In the genomic region with DNA sequence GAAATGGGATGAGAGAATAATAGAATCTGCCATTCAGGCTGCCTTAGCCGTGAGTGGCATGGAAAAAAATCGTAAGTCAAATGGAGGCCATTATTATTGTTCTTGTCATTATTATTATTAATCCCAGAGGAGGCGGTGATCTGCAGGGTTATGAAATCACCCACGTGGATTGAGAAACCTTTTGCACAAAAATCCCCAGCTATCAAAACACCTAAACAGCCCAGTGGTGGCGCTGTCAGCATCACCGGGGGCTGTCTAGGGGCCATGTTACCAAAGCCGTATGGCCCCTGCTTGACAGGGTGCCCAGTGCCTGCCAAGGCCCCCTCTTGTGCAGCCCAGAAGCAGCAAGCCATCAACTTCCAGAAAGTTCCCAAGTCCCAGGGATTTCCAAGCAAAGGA, we compare ENCODE assay signal across 23 cellular contexts. TPM values are rescaled to one million over a fixed set of nuclear protein-coding genes. Genes with fewer than 3 reads are reported as not detected.
DNase-seq lines count a peak whose midpoint lies in the region; TF ChIP-seq lines count a peak whose summit lies in the region.
"Had no signal": no experiment of that assay in that cellular context is flagged by ENCODE, and none has a peak within 500 bp of the region (broad histone marks: within the 10 kb centered on the region; RNA-seq: fewer than 3 reads in every experiment).

No MANE protein-coding gene starts in this region.

- no peak overlapping the region for H3K4me3 Mint-ChIP-seq in type B pancreatic cell
- H3K4me3 Mint-ChIP-seq: activated CD8-positive, alpha-beta T cell treated with anti-CD3 and anti-CD28 coated beads, Interleukin-2, amount 10 ng/mL, durations not matched to agents 7 days and 5 days; activated naive CD8-positive, alpha-beta T cell; activated T-cell treated with anti-CD3 and anti-CD28 coated beads, Interleukin-2, amount 50 U/mL, for 72 hours; mesothelial cell of epicardium; neural crest cell; stimulated activated naive CD8-positive, alpha-beta T cell treated with anti-CD3 and anti-CD28 coated beads, Interleukin-15, amount 100 ng/mL, for 72 hours; T-helper 17 cell had no signal

- intact Hi-C loops in spleen (cut with DNase I; ENCODE audit: low total_unique reads) = no loop called here

- no peak overlapping the region for H3K4me2 ChIP-seq in GM23248 (ENCODE audit: unreplicated experiment)

- H2AFZ ChIP-seq in GM23248 = no peak overlapping the region

- no peaks in the 10 kb centered on the region for H3K36me3 ChIP-seq in GM23248 (ENCODE audit: low read depth)
- H3K36me3 ChIP-seq in spleen = no peaks in the 10 kb centered on the region

- POLR2A ChIA-PET in RWPE1 (lab: Yijun Ruan, JAX; ENCODE audit: low non-redundant PET) = no interaction called here

- no peaks in the 10 kb centered on the region for H3K79me2 ChIP-seq in GM23248 (ENCODE audit: insufficient read depth)

- in situ Hi-C loops in GM23248 (cut with MboI) = no loop called here

- peak; percentile 15 for DNase-seq in GM23248
- DNase-seq in RWPE1 (ENCODE audit: low spot score) = no peak
- DNase-seq in epithelial cell of proximal tubule (ENCODE audit: low read depth) = no peak
- no peak for DNase-seq in type B pancreatic cell (ENCODE audit: extremely low spot score, unreplicated experiment)
- DNase-seq in spleen = no peak
- no peak for DNase-seq in C1 segment of cervical spinal cord (lab: John Stamatoyannopoulos, UW)
- no peak for DNase-seq in AG20443 (ENCODE audit: low spot score)
- DNase-seq: activated CD8-positive, alpha-beta T cell treated with anti-CD3 and anti-CD28 coated beads, Interleukin-2, amount 10 ng/mL, durations not matched to agents 7 days and 5 days; activated T-cell treated with anti-CD3 and anti-CD28 coated beads, Interleukin-2, amount 50 U/mL, for 72 hours; caudate nucleus; effector memory CD4-positive, alpha-beta T cell; NCI-H510A treated with DMSO at 0.1 percent for 48 hours; SHP77; stimulated activated naive CD8-positive, alpha-beta T cell treated with anti-CD3 and anti-CD28 coated beads, Interleukin-15, amount 100 ng/mL, for 72 hours; T-helper 17 cell had no signal

- H3K27ac ChIP-seq in 22Rv1 (no peak overlapping the region), GM23248 (no peak overlapping the region), RWPE1 (no peak overlapping the region), spleen (no peak overlapping the region)

- no peaks in the 10 kb centered on the region for H3F3A ChIP-seq in GM23248 (ENCODE audit: insufficient read depth)

- CTCF ChIA-PET in RWPE1 (lab: Yijun Ruan, JAX) = no interaction called here

- H4K20me1 ChIP-seq in GM23248 (ENCODE audit: insufficient read depth) = no peaks in the 10 kb centered on the region

- H3K27me3 Mint-ChIP-seq in type B pancreatic cell = no peaks in the 10 kb centered on the region
- H3K27me3 Mint-ChIP-seq: stimulated activated naive CD8-positive, alpha-beta T cell treated with anti-CD3 and anti-CD28 coated beads, Interleukin-15, amount 100 ng/mL, for 72 hours had no signal

- no peak overlapping the region for H3K4me3 ChIP-seq in GM23248
- no peak overlapping the region for H3K4me3 ChIP-seq in epithelial cell of proximal tubule (ENCODE audit: low read depth, low read length)
- no peak overlapping the region for H3K4me3 ChIP-seq in spleen

- H3K4me1 ChIP-seq in GM23248 (ENCODE audit: insufficient read depth) = no peaks in the 10 kb centered on the region
- H3K4me1 ChIP-seq in spleen = no peaks in the 10 kb centered on the region
- H3K4me1 ChIP-seq: Caco-2 had no signal

- H3K9me3 ChIP-seq in GM23248 (ENCODE audit: low read depth) (no peaks in the 10 kb centered on the region), spleen (peaks cover 0 to 5% (median 0%) of the 10 kb centered on the region in 8 donors)
- H3K9me3 ChIP-seq: Caco-2 had no signal

- H3K9ac ChIP-seq in GM23248 = no peak overlapping the region

- H3K9me3 Mint-ChIP-seq in type B pancreatic cell = no peaks in the 10 kb centered on the region
- H3K9me3 Mint-ChIP-seq: activated T-cell treated with anti-CD3 and anti-CD28 coated beads, Interleukin-2, amount 50 U/mL, for 72 hours; mesothelial cell of epicardium; neural crest cell; stimulated activated naive CD8-positive, alpha-beta T cell treated with anti-CD3 and anti-CD28 coated beads, Interleukin-15, amount 100 ng/mL, for 72 hours had no signal

- no peaks in the 10 kb centered on the region for H3K4me1 Mint-ChIP-seq in type B pancreatic cell (ENCODE audit: unreplicated experiment)
- H3K4me1 Mint-ChIP-seq: mesothelial cell of epicardium; neural crest cell; stimulated activated naive CD8-positive, alpha-beta T cell treated with anti-CD3 and anti-CD28 coated beads, Interleukin-15, amount 100 ng/mL, for 72 hours; T-helper 17 cell had no signal

- H3K9me2 ChIP-seq in GM23248 (ENCODE audit: insufficient read depth) = no peaks in the 10 kb centered on the region

- H3K27ac Mint-ChIP-seq in type B pancreatic cell = no peak overlapping the region
- H3K27ac Mint-ChIP-seq: activated CD8-positive, alpha-beta T cell treated with anti-CD3 and anti-CD28 coated beads, Interleukin-2, amount 10 ng/mL, durations not matched to agents 7 days and 5 days; activated naive CD8-positive, alpha-beta T cell; activated T-cell treated with anti-CD3 and anti-CD28 coated beads, Interleukin-2, amount 50 U/mL, for 72 hours; mesothelial cell of epicardium; stimulated activated naive CD8-positive, alpha-beta T cell treated with anti-CD3 and anti-CD28 coated beads, Interleukin-15, amount 100 ng/mL, for 72 hours; T-helper 17 cell had no signal

- WGBS in GM23248 (ENCODE audit: low coverage in 1 of 2, low lambda C conversion rate in 2 of 2, missing lambda C conversion rate in 2 of 2), 2 experiments = 32 to 34% methylated on average over 7 of the region's 7 CpGs
- 57 to 80% (median 65%) methylated on average over 7 of the region's 7 CpGs for WGBS in spleen, 5 donors

- no peak for TF ChIP-seq POLR2A in spleen (IDR thresholded peaks at IDR 0.05)

- H3K36me3 Mint-ChIP-seq in type B pancreatic cell = no peaks in the 10 kb centered on the region
- H3K36me3 Mint-ChIP-seq: activated naive CD8-positive, alpha-beta T cell; mesothelial cell of epicardium had no signal

- TF ChIP-seq CTCF in 22Rv1 (IDR thresholded peaks at IDR 0.05) (0 out of 2 replicates have a peak, but pooled peaks have one; percentile 13), RWPE1 (conservative IDR thresholded peaks at IDR 0.05; ENCODE audit: low read depth) (peak; percentile 33; the same call in 1 of the 2 replicates), epithelial cell of proximal tubule (conservative IDR thresholded peaks at IDR 0.05; ENCODE audit: low read depth, low read length) (peak; percentile 23), type B pancreatic cell (conservative IDR thresholded peaks at IDR 0.05) (no peak), spleen (IDR thresholded peaks at IDR 0.05 in 8 of 11, conservative IDR thresholded peaks at IDR 0.05 in 3 of 11) (no peak)

- 0 out of 2 replicates have a peak, but pooled peaks cover 5% of the 10 kb centered on the region for H3K27me3 ChIP-seq in GM23248 (replicated peaks; ENCODE audit: insufficient read depth)
- peaks cover 0 to 17% (median 4%) of the 10 kb centered on the region in 7 donors for H3K27me3 ChIP-seq in spleen (replicated peaks in 1 of 7)

RNA-seq across cellular contexts. Expression of gene CNGB1, which starts 25.2 kb away (rescaled TPM):
- total RNA-seq in GM23248 (2014; rRNA removed; shearing (Covaris generic)) = not detected in 2 replicates
- polyA plus RNA-seq in GM23248 (2016; fragmentation: Nextera tagmentation; extraction: Ambion mirVana) (not detected in 2 replicates), spleen (under 1 TPM in 2 of 3 donors, not detected in 1; 0.02 to 0.12 TPM)
- total RNA-seq in epithelial cell of proximal tubule (under 0.01 and 1.4 TPM in 2 replicates), type B pancreatic cell (ENCODE audit: low replicate concordance) (0.19 and 2.3 TPM in 2 replicates), spleen (not detected)
- total RNA-seq: activated CD8-positive, alpha-beta T cell treated with anti-CD3 and anti-CD28 coated beads, Interleukin-2, amount 10 ng/mL, durations not matched to agents 7 days and 5 days; activated T-cell treated with anti-CD3 and anti-CD28 coated beads, Interleukin-2, amount 50 U/mL, for 72 hours; Caco-2; G401; LHCN-M2; T-helper 17 cell had no signal
- polyA plus RNA-seq: urinary bladder had no signal

RNA-seq across cellular contexts. Expression of gene ZNF319, which starts 54.7 kb away (rescaled TPM):
- total RNA-seq in GM23248 (2014; rRNA removed; shearing (Covaris generic)) = 0.63 and 8.2 TPM in 2 replicates
- 4.6 and 4.9 TPM in 2 replicates for polyA plus RNA-seq in GM23248 (2016; fragmentation: Nextera tagmentation; extraction: Ambion mirVana)
- 3.0 and 9.1 TPM in 2 replicates for total RNA-seq in epithelial cell of proximal tubule
- total RNA-seq in type B pancreatic cell (ENCODE audit: low replicate concordance) = 13.7 and 14.2 TPM in 2 replicates
- total RNA-seq in spleen = 10 to 100 TPM; 13.0 to 23.4 (median 17.4) TPM
- 1 to 10 TPM; 3.0 to 7.6 (median 3.4) TPM for polyA plus RNA-seq in spleen

RNA-seq across cellular contexts. Expression of gene USB1, which starts 55.5 kb away (rescaled TPM):
- 7.6 and 19.7 TPM in 2 replicates for total RNA-seq in GM23248 (2014; rRNA removed; shearing (Covaris generic))
- polyA plus RNA-seq in GM23248 (2016; fragmentation: Nextera tagmentation; extraction: Ambion mirVana) (48.4 and 48.6 TPM in 2 replicates), spleen (10 to 100 TPM; 17.7 to 25.4 (median 18.9) TPM)
- total RNA-seq in epithelial cell of proximal tubule (25.4 and 31.2 TPM in 2 replicates), type B pancreatic cell (ENCODE audit: low replicate concordance) (39.7 and 42.9 TPM in 2 replicates), spleen (10 to 100 TPM; 35.0 to 78.4 (median 49.5) TPM)

Comparison
In these comparisons a context has a peak if more than half of its experiments do, and no peak if none do; other contexts are left out.
1. CTCF ChIP-seq: peak in 22Rv1 (single experiment), RWPE1 (single experiment) and epithelial cell of proximal tubule (single experiment); none in type B pancreatic cell (single experiment) and spleen (0 of 11).